Comparison of ENCODE assay signal across 1 cellular context in the genomic region with DNA sequence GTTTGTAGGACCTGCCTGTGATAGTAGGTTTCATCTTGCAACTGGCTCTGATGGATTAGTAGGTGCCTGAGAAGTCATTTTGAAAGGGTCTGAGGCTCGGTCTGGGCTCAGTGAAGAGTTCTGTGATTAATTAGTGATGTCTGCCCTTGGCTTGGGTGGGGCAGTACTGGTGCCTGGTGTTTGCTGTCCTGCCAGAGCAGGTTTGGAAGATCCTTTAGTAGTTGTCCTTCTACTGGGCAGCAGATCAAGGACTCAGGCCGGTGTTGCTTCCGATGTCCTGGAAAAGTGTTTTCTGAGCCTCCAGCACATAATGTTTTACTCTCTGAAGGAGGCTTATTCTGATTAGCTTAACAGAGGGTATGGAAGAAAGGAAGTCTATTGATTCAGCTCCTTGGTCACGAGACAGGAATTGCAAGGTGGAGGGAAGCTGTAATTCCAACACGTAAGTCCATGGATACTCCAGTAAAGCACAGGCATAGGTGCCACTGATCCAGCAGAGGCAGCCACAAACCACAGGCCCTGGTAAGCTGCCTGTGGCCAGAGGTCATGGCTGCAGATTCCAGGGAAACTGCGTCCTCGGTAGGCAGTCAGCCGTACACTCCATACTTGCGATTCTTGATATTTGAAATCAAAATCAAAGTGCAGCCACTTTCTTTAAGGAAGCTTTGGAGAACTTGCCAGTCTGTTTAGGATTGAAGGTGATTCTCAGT.
A peak's percentile ranks its signal among the peaks of the same experiment; 100 is the strongest.
TF ChIP-seq lines count a peak whose summit lies in the region.

No MANE protein-coding gene starts in this region.

TF ChIP-seq in HepG2, 621 proteins besides CTCF, POLR2A, EP300 and RAD21 (continued from another document and continues in another):
- TF ChIP-seq PRDM10 (CRISPR knock-in tag; IDR thresholded peaks at IDR 0.05; ENCODE audit: low read depth) = no peak
- TF ChIP-seq, protein P1, sequence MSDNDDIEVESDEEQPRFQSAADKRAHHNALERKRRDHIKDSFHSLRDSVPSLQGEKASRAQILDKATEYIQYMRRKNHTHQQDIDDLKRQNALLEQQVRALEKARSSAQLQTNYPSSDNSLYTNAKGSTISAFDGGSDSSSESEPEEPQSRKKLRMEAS (IDR thresholded peaks at IDR 0.05) = peak; percentile 8; the same call in 1 of the 2 replicates
- no peak for TF ChIP-seq RBM39 (IDR thresholded peaks at IDR 0.05; ENCODE audit: low read depth, low read length, poor library complexity, severe bottlenecking)
- TF ChIP-seq, protein P2, sequence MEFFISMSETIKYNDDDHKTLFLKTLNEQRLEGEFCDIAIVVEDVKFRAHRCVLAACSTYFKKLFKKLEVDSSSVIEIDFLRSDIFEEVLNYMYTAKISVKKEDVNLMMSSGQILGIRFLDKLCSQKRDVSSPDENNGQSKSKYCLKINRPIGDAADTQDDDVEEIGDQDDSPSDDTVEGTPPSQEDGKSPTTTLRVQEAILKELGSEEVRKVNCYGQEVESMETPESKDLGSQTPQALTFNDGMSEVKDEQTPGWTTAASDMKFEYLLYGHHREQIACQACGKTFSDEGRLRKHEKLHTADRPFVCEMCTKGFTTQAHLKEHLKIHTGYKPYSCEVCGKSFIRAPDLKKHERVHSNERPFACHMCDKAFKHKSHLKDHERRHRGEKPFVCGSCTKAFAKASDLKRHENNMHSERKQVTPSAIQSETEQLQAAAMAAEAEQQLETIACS (CRISPR knock-in tag; IDR thresholded peaks at IDR 0.05) = no peak
- TF ChIP-seq, protein P3, sequence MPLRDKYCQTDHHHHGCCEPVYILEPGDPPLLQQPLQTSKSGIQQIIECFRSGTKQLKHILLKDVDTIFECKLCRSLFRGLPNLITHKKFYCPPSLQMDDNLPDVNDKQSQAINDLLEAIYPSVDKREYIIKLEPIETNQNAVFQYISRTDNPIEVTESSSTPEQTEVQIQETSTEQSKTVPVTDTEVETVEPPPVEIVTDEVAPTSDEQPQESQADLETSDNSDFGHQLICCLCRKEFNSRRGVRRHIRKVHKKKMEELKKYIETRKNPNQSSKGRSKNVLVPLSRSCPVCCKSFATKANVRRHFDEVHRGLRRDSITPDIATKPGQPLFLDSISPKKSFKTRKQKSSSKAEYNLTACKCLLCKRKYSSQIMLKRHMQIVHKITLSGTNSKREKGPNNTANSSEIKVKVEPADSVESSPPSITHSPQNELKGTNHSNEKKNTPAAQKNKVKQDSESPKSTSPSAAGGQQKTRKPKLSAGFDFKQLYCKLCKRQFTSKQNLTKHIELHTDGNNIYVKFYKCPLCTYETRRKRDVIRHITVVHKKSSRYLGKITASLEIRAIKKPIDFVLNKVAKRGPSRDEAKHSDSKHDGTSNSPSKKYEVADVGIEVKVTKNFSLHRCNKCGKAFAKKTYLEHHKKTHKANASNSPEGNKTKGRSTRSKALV (CRISPR knock-in tag; IDR thresholded peaks at IDR 0.05) = no peak
- TF ChIP-seq, protein P4, sequence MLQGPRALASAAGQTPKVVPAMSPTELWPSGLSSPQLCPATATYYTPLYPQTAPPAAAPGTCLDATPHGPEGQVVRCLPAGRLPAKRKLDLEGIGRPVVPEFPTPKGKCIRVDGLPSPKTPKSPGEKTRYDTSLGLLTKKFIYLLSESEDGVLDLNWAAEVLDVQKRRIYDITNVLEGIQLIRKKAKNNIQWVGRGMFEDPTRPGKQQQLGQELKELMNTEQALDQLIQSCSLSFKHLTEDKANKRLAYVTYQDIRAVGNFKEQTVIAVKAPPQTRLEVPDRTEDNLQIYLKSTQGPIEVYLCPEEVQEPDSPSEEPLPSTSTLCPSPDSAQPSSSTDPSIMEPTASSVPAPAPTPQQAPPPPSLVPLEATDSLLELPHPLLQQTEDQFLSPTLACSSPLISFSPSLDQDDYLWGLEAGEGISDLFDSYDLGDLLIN (CRISPR knock-in tag; IDR thresholded peaks at IDR 0.05; ENCODE audit: borderline replicate concordance) = no peak
- TF ChIP-seq MED1 (CRISPR knock-in tag; IDR thresholded peaks at IDR 0.05) = peak; percentile 73; the same call in 1 of the 2 replicates
- no peak for TF ChIP-seq ZNF343 (CRISPR knock-in tag; IDR thresholded peaks at IDR 0.05)
- 0 out of 2 replicates have a peak, but pooled peaks have one; percentile 33 for TF ChIP-seq MXD3 (CRISPR knock-in tag; IDR thresholded peaks at IDR 0.05)
- TF ChIP-seq PHF21A (CRISPR knock-in tag; IDR thresholded peaks at IDR 0.05) = no peak
- TF ChIP-seq XRCC5 (optimal IDR thresholded peaks at IDR 0.05; ENCODE audit: low read length) = peak; percentile 47
- TF ChIP-seq, protein P5, sequence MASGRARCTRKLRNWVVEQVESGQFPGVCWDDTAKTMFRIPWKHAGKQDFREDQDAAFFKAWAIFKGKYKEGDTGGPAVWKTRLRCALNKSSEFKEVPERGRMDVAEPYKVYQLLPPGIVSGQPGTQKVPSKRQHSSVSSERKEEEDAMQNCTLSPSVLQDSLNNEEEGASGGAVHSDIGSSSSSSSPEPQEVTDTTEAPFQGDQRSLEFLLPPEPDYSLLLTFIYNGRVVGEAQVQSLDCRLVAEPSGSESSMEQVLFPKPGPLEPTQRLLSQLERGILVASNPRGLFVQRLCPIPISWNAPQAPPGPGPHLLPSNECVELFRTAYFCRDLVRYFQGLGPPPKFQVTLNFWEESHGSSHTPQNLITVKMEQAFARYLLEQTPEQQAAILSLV (CRISPR knock-in tag; IDR thresholded peaks at IDR 0.05; ENCODE audit: borderline replicate concordance) = peak; percentile 58; the same call in 1 of the 2 replicates
- TF ChIP-seq, protein P6, sequence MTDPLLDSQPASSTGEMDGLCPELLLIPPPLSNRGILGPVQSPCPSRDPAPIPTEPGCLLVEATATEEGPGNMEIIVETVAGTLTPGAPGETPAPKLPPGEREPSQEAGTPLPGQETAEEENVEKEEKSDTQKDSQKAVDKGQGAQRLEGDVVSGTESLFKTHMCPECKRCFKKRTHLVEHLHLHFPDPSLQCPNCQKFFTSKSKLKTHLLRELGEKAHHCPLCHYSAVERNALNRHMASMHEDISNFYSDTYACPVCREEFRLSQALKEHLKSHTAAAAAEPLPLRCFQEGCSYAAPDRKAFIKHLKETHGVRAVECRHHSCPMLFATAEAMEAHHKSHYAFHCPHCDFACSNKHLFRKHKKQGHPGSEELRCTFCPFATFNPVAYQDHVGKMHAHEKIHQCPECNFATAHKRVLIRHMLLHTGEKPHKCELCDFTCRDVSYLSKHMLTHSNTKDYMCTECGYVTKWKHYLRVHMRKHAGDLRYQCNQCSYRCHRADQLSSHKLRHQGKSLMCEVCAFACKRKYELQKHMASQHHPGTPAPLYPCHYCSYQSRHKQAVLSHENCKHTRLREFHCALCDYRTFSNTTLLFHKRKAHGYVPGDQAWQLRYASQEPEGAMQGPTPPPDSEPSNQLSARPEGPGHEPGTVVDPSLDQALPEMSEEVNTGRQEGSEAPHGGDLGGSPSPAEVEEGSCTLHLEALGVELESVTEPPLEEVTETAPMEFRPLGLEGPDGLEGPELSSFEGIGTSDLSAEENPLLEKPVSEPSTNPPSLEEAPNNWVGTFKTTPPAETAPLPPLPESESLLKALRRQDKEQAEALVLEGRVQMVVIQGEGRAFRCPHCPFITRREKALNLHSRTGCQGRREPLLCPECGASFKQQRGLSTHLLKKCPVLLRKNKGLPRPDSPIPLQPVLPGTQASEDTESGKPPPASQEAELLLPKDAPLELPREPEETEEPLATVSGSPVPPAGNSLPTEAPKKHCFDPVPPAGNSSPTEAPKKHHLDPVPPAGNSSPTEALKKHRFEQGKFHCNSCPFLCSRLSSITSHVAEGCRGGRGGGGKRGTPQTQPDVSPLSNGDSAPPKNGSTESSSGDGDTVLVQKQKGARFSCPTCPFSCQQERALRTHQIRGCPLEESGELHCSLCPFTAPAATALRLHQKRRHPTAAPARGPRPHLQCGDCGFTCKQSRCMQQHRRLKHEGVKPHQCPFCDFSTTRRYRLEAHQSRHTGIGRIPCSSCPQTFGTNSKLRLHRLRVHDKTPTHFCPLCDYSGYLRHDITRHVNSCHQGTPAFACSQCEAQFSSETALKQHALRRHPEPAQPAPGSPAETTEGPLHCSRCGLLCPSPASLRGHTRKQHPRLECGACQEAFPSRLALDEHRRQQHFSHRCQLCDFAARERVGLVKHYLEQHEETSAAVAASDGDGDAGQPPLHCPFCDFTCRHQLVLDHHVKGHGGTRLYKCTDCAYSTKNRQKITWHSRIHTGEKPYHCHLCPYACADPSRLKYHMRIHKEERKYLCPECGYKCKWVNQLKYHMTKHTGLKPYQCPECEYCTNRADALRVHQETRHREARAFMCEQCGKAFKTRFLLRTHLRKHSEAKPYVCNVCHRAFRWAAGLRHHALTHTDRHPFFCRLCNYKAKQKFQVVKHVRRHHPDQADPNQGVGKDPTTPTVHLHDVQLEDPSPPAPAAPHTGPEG (CRISPR knock-in tag; IDR thresholded peaks at IDR 0.05) = peak; percentile 4; the same call in 1 of the 2 replicates
- TF ChIP-seq ZNF83 (CRISPR knock-in tag; IDR thresholded peaks at IDR 0.05; ENCODE audit: borderline replicate concordance) = no peak
- TF ChIP-seq ZFP90 (CRISPR knock-in tag; IDR thresholded peaks at IDR 0.05; ENCODE audit: borderline replicate concordance) = no peak
- TF ChIP-seq, protein P7, sequence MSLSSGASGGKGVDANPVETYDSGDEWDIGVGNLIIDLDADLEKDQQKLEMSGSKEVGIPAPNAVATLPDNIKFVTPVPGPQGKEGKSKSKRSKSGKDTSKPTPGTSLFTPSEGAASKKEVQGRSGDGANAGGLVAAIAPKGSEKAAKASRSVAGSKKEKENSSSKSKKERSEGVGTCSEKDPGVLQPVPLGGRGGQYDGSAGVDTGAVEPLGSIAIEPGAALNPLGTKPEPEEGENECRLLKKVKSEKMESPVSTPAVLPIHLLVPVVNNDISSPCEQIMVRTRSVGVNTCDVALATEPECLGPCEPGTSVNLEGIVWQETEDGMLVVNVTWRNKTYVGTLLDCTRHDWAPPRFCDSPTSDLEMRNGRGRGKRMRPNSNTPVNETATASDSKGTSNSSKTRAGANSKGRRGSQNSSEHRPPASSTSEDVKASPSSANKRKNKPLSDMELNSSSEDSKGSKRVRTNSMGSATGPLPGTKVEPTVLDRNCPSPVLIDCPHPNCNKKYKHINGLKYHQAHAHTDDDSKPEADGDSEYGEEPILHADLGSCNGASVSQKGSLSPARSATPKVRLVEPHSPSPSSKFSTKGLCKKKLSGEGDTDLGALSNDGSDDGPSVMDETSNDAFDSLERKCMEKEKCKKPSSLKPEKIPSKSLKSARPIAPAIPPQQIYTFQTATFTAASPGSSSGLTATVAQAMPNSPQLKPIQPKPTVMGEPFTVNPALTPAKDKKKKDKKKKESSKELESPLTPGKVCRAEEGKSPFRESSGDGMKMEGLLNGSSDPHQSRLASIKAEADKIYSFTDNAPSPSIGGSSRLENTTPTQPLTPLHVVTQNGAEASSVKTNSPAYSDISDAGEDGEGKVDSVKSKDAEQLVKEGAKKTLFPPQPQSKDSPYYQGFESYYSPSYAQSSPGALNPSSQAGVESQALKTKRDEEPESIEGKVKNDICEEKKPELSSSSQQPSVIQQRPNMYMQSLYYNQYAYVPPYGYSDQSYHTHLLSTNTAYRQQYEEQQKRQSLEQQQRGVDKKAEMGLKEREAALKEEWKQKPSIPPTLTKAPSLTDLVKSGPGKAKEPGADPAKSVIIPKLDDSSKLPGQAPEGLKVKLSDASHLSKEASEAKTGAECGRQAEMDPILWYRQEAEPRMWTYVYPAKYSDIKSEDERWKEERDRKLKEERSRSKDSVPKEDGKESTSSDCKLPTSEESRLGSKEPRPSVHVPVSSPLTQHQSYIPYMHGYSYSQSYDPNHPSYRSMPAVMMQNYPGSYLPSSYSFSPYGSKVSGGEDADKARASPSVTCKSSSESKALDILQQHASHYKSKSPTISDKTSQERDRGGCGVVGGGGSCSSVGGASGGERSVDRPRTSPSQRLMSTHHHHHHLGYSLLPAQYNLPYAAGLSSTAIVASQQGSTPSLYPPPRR (CRISPR knock-in tag; IDR thresholded peaks at IDR 0.05; ENCODE audit: borderline replicate concordance) = peak; percentile 24; the same call in 1 of the 2 replicates
- no peak for TF ChIP-seq TP53 (CRISPR knock-in tag; conservative IDR thresholded peaks at IDR 0.05)
- peak; percentile 97 for TF ChIP-seq ZC3H13 (CRISPR knock-in tag; IDR thresholded peaks at IDR 0.05)
